ENCODE assay signal across 8 cellular contexts in genomic region chr5:32312682-32313523, GRCh38. TPM values are rescaled to one million over a fixed set of nuclear protein-coding genes. Genes with fewer than 3 reads are reported as not detected.
DNase-seq lines count a peak whose midpoint lies in the region; ATAC-seq and FAIRE-seq lines count a peak whose summit lies in the region.

MTMR12 (minus strand) TSS chr5:32312939; CDS start chr5:32312838, 101 bp downstream.

- DNase-seq in DMS79 (lab: John Stamatoyannopoulos, UW) (peak; percentile 99), RCC 7860 (ENCODE audit: low spot score) (peak; percentile 99)
- DNase-seq in activated T-cell treated with anti-CD3 and anti-CD28 coated beads, Interleukin-2, amount 50 U/mL, for 72 hours: peak; percentile 100
- DNase-seq in stimulated activated CD8-positive, alpha-beta memory T cell treated with anti-CD3 and anti-CD28 coated beads, Interleukin-7, amount 100 ng/mL, for 24 hours (ENCODE audit: low read depth): peak; percentile 100

- peak within 1 kb of the TSS; percentile 86 for H3K27ac Mint-ChIP-seq in activated T-cell treated with anti-CD3 and anti-CD28 coated beads, Interleukin-2, amount 50 U/mL, for 72 hours

- H3K27ac ChIP-seq in KOPT-K1 (ENCODE audit: low read depth, low read length, poor library complexity, severe bottlenecking) (peak within 1 kb of the TSS; percentile 72), muscle layer of colon (ENCODE audit: low read depth, low read length) (peak within 1 kb of the TSS; percentile 87)

- peak; percentile 92 for ATAC-seq in GM21786 (IDR thresholded peaks at IDR 0.05; ENCODE audit: unreplicated experiment)
- ATAC-seq in activated T-cell treated with anti-CD3 and anti-CD28 coated beads, Interleukin-2, amount 50 U/mL, for 72 hours (replicated peaks in 1 of 2): peak; percentile 94
- peak; percentile 100 for ATAC-seq in esophagus mucosa

- peaks cover 42% of the 10 kb centered on the region for H3K4me1 Mint-ChIP-seq in activated T-cell treated with anti-CD3 and anti-CD28 coated beads, Interleukin-2, amount 50 U/mL, for 72 hours (ENCODE audit: low read depth)

- H3K9ac ChIP-seq in muscle layer of colon (ENCODE audit: low read length): peak within 1 kb of the TSS; percentile 63

- H3K9me3 ChIP-seq in KOPT-K1 (ENCODE audit: insufficient read depth, low read length, poor library complexity, severe bottlenecking): no peaks in the 10 kb centered on the region
- H3K9me3 ChIP-seq in muscle layer of colon (ENCODE audit: low read length): no peaks in the 10 kb centered on the region

- H3K36me3 Mint-ChIP-seq in activated T-cell treated with anti-CD3 and anti-CD28 coated beads, Interleukin-2, amount 50 U/mL, for 72 hours (ENCODE audit: insufficient read depth in 2 of 2): peaks cover 0 to 2% of the 10 kb centered on the region in 2 donors

- no peaks in the 10 kb centered on the region for H3K27me3 ChIP-seq in muscle layer of colon (ENCODE audit: control insufficient read depth in 1 of 2, insufficient read depth in 2 of 2, low read length in 2 of 2)

- no peaks in the 10 kb centered on the region for H3K27me3 Mint-ChIP-seq in activated T-cell treated with anti-CD3 and anti-CD28 coated beads, Interleukin-2, amount 50 U/mL, for 72 hours (ENCODE audit: low read depth)

- peak within 1 kb of the TSS; percentile 62 to 76 for H3K4me3 ChIP-seq in muscle layer of colon (ENCODE audit: low read depth in 1 of 2, low read length in 2 of 2)

- peaks cover 32% of the 10 kb centered on the region for H3K4me1 ChIP-seq in muscle layer of colon (ENCODE audit: insufficient read depth, low read length)

- no peaks in the 10 kb centered on the region for H3K36me3 ChIP-seq in KOPT-K1 (ENCODE audit: insufficient read depth, low read length)
- no peaks in the 10 kb centered on the region for H3K36me3 ChIP-seq in muscle layer of colon (ENCODE audit: insufficient read depth, low read length)

- H3K4me3 Mint-ChIP-seq in activated T-cell treated with anti-CD3 and anti-CD28 coated beads, Interleukin-2, amount 50 U/mL, for 72 hours: peak within 1 kb of the TSS; percentile 86 to 90

- peak; percentile 96 for FAIRE-seq in RCC 7860 (lab: Jason Lieb, UNC)

- no peaks in the 10 kb centered on the region for H3K9me3 Mint-ChIP-seq in activated T-cell treated with anti-CD3 and anti-CD28 coated beads, Interleukin-2, amount 50 U/mL, for 72 hours

RNA-seq across cellular contexts. Expression of gene MTMR12, which starts in this region (rescaled TPM):
- total RNA-seq in activated T-cell treated with anti-CD3 and anti-CD28 coated beads, Interleukin-2, amount 50 U/mL, for 72 hours: 10 to 100 TPM; 22.1 to 23.5 TPM
- 16.9 TPM for total RNA-seq in esophagus mucosa

Comparison
In these comparisons a context has a peak if more than half of its experiments do, and no peak if none do; other contexts are left out.
1. Peak in every context shown above with its lines: DNase-seq, ATAC-seq, H3K4me3 ChIP-seq and H3K27ac ChIP-seq.